Comparison of ENCODE assay signal across 26 cellular contexts in the genomic region with DNA sequence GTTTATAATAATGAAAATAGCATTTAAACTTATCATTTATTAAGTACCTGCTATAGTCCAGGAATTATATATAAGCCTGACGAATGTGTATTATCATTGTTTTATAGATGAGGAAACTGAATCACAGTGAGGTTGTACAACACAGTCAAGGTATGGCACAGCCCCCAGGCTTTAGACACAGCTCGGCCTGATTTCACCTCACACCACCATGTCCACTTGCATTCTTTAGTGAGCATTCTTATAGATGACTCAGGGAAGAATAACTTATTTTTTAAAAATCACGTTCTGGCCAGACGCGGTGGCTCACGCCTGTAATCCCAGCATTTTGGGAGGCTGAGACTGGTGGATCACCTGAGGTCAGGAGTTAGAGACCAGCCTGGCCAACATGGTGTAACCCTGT.
"Had no signal": no experiment of that assay in that cellular context is flagged by ENCODE, and none has a peak within 500 bp of the region (broad histone marks: within the 10 kb centered on the region; RNA-seq: fewer than 3 reads in every experiment).

No MANE protein-coding gene starts in this region.

- H3K27me3 ChIP-seq: esophagus squamous epithelium, gastroesophageal sphincter, ovary, right atrium auricular region, sigmoid colon, testis, tibial nerve had no signal

- H3K4me1 ChIP-seq: esophagus squamous epithelium, lower lobe of right lung, testis, tibial nerve had no signal

- H3K36me3 Mint-ChIP-seq: memory B cell; stimulated activated naive B cell treated with anti-CD40 and anti-IgM and Interleukin-4, amounts not matched to agents 10 μg/mL and 1 μg/mL and 100 μg/mL, for 72 hours had no signal

- H3K27ac ChIP-seq: epithelial cell of prostate, esophagus squamous epithelium, gastroesophageal sphincter, left ventricle myocardium inferior, lower lobe of right lung, ovary, sigmoid colon, skin epidermis, testis, tibial nerve had no signal

- H3K27ac Mint-ChIP-seq: immature natural killer cell; memory B cell; mesothelial cell of epicardium; natural killer cell; stimulated activated naive B cell treated with anti-CD40 and anti-IgM and Interleukin-4, amounts not matched to agents 10 μg/mL and 1 μg/mL and 100 μg/mL, for 72 hours; stimulated activated naive CD8-positive, alpha-beta T cell treated with anti-CD3 and anti-CD28 coated beads, Interleukin-15, amount 100 ng/mL, for 72 hours had no signal

- ATAC-seq: gastroesophageal sphincter; left cardiac atrium; lower lobe of right lung; natural killer cell; stimulated activated naive B cell treated with anti-CD40 and anti-IgM and Interleukin-4, amounts not matched to agents 10 μg/mL and 1 μg/mL and 100 μg/mL, for 72 hours; stimulated activated naive CD8-positive, alpha-beta T cell treated with anti-CD3 and anti-CD28 coated beads, Interleukin-15, amount 100 ng/mL, for 72 hours had no signal

- DNase-seq: effector memory CD4-positive, alpha-beta T cell; esophagus squamous epithelium; glutamatergic neuron; immature natural killer cell; kidney; left cardiac atrium; left ventricle myocardium inferior; lower lobe of right lung; natural killer cell; nucleus accumbens; ovary; sigmoid colon; stimulated activated CD4-positive, alpha-beta T cell treated with anti-CD3 and anti-CD28 coated beads, Interleukin-2, amount 100 ng/mL, for 24 hours; stimulated activated CD4-positive, alpha-beta T cell treated with anti-CD3 and anti-CD28 coated beads, Interleukin-4, amount 100 ng/mL, for 4 hours; stimulated activated naive B cell treated with anti-CD40 and anti-IgM and Interleukin-4, amounts not matched to agents 10 μg/mL and 1 μg/mL and 100 μg/mL, for 72 hours; stimulated activated naive CD8-positive, alpha-beta T cell treated with anti-CD3 and anti-CD28 coated beads, Interleukin-15, amount 100 ng/mL, for 72 hours; testis had no signal

- H3K4me3 ChIP-seq: esophagus squamous epithelium, gastroesophageal sphincter, left ventricle myocardium inferior, lower lobe of right lung, ovary, right atrium auricular region, sigmoid colon, skin epidermis, testis, tibial nerve had no signal

- H3K36me3 ChIP-seq: ovary had no signal

- H3K4me3 Mint-ChIP-seq: immature natural killer cell; memory B cell; mesothelial cell of epicardium; natural killer cell; neural crest cell; stimulated activated naive B cell treated with anti-CD40 and anti-IgM and Interleukin-4, amounts not matched to agents 10 μg/mL and 1 μg/mL and 100 μg/mL, for 72 hours; stimulated activated naive CD8-positive, alpha-beta T cell treated with anti-CD3 and anti-CD28 coated beads, Interleukin-15, amount 100 ng/mL, for 72 hours had no signal

- FAIRE-seq: endometrium, kidney had no signal

- H3K9me3 ChIP-seq: esophagus squamous epithelium, gastroesophageal sphincter, left ventricle myocardium inferior, lower lobe of right lung, ovary, right atrium auricular region, sigmoid colon, testis, tibial nerve had no signal

- H3K27me3 Mint-ChIP-seq: stimulated activated naive CD8-positive, alpha-beta T cell treated with anti-CD3 and anti-CD28 coated beads, Interleukin-15, amount 100 ng/mL, for 72 hours had no signal

- H3K4me1 Mint-ChIP-seq: immature natural killer cell; memory B cell; mesothelial cell of epicardium; natural killer cell; neural crest cell; stimulated activated naive B cell treated with anti-CD40 and anti-IgM and Interleukin-4, amounts not matched to agents 10 μg/mL and 1 μg/mL and 100 μg/mL, for 72 hours; stimulated activated naive CD8-positive, alpha-beta T cell treated with anti-CD3 and anti-CD28 coated beads, Interleukin-15, amount 100 ng/mL, for 72 hours had no signal

- H3K9me3 Mint-ChIP-seq: immature natural killer cell; memory B cell; mesothelial cell of epicardium; natural killer cell; stimulated activated naive B cell treated with anti-CD40 and anti-IgM and Interleukin-4, amounts not matched to agents 10 μg/mL and 1 μg/mL and 100 μg/mL, for 72 hours; stimulated activated naive CD8-positive, alpha-beta T cell treated with anti-CD3 and anti-CD28 coated beads, Interleukin-15, amount 100 ng/mL, for 72 hours had no signal
